ENCODE assay signal across 1 cellular context in the genomic region with DNA sequence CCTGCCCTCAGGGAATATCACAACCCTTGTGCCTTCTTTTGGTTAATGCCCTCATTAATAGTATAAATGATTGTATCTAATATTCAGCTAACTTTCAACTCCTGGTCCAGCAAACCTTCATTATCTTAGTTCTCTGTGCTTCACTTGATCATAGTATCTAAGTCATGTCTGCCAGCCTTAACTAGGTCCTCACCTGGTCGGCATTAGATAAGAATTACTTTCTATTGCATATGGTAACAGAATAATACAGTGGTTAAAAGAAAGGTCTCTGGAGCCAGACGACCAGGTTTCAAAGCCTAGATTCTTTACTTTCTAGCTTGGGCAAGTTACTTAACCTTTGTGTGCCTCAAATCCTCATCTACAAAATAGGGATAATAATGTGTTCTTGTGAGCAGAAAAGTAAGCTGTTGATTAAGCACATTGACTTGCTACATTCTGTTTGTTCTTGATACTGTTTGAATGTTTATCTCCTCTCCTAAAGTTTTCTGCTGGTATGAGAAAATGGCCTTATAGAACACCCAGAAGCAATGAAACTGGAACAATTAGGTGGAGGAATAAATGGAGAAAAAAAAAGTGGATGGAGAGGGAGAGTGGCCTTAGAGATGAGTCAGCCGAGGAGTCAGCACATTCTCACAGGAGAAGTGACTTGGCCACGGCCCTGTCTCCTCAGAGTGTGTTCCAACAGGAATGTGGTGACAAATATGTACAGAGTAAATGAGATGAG.
A peak's percentile ranks its signal among the peaks of the same experiment; 100 is the strongest.
TF ChIP-seq lines count a peak whose summit lies in the region.

No MANE protein-coding gene starts in this region.

TF ChIP-seq in HCT116, 20 proteins besides CTCF, POLR2A, EP300 and RAD21:
- TF ChIP-seq TCF7L2 (IDR thresholded peaks at IDR 0.05; ENCODE audit: borderline replicate concordance, extremely low read depth, insufficient read depth, insufficient read length) (no peak), EGR1 (IDR thresholded peaks at IDR 0.05; ENCODE audit: low read depth) (no peak), REST (IDR thresholded peaks at IDR 0.05; ENCODE audit: low read depth) (no peak), YY1 (IDR thresholded peaks at IDR 0.05; ENCODE audit: extremely low read depth, insufficient replicate concordance, low read depth, low read length) (no peak), EZH2phosphoT487 (IDR thresholded peaks at IDR 0.05; ENCODE audit: borderline replicate concordance) (no peak), POLR2AphosphoS5 (IDR thresholded peaks at IDR 0.05; ENCODE audit: low read depth, low read length) (no peak), JUND (IDR thresholded peaks at IDR 0.05) (peak; percentile 59), ZFX (IDR thresholded peaks at IDR 0.05) (no peak), EZH2 (IDR thresholded peaks at IDR 0.05) (no peak), FOSL1 (IDR thresholded peaks at IDR 0.05; ENCODE audit: low read depth) (peak; percentile 63), CEBPB (IDR thresholded peaks at IDR 0.05; ENCODE audit: low read depth) (no peak), CBX3 (IDR thresholded peaks at IDR 0.05; ENCODE audit: low read depth) (no peak), MAX (IDR thresholded peaks at IDR 0.05) (no peak), ATF3 (IDR thresholded peaks at IDR 0.05) (no peak), SP1 (IDR thresholded peaks at IDR 0.05; ENCODE audit: low read depth) (0 out of 2 replicates have a peak, but pooled peaks have one; percentile 38), ELF1 (IDR thresholded peaks at IDR 0.05; ENCODE audit: borderline replicate concordance, low read depth) (no peak), SRF (IDR thresholded peaks at IDR 0.05; ENCODE audit: low read depth) (peak; percentile 23; the same call in 1 of the 2 replicates), ZNF274 (IDR thresholded peaks at IDR 0.05; ENCODE audit: low read depth, low read length) (no peak), SIN3A (IDR thresholded peaks at IDR 0.05; ENCODE audit: low read depth) (no peak)
- TF ChIP-seq, protein P1, sequence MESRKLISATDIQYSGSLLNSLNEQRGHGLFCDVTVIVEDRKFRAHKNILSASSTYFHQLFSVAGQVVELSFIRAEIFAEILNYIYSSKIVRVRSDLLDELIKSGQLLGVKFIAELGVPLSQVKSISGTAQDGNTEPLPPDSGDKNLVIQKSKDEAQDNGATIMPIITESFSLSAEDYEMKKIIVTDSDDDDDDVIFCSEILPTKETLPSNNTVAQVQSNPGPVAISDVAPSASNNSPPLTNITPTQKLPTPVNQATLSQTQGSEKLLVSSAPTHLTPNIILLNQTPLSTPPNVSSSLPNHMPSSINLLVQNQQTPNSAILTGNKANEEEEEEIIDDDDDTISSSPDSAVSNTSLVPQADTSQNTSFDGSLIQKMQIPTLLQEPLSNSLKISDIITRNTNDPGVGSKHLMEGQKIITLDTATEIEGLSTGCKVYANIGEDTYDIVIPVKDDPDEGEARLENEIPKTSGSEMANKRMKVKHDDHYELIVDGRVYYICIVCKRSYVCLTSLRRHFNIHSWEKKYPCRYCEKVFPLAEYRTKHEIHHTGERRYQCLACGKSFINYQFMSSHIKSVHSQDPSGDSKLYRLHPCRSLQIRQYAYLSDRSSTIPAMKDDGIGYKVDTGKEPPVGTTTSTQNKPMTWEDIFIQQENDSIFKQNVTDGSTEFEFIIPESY (IDR thresholded peaks at IDR 0.05; ENCODE audit: extremely low read depth, insufficient replicate concordance, low read length), result no peak
